ENCODE assay signal across 9 cellular contexts in genomic region chr11:78419327-78419726, GRCh38. TPM values are rescaled to one million over a fixed set of nuclear protein-coding genes. Genes with fewer than 3 reads are reported as not detected.
DNase-seq lines count a peak whose midpoint lies in the region; TF ChIP-seq lines count a peak whose summit lies in the region.
"Had no signal": no experiment of that assay in that cellular context is flagged by ENCODE, and none has a peak within 500 bp of the region (broad histone marks: within the 10 kb centered on the region; RNA-seq: fewer than 3 reads in every experiment).

No MANE protein-coding gene starts in this region.

- peak overlapping the region; percentile 86 for H3K9ac ChIP-seq in adipocyte (ENCODE audit: low read length)
- no peak overlapping the region for H3K9ac ChIP-seq in iPS-18a (ENCODE audit: low read length)

- peak overlapping the region; percentile 84 for H3K4me3 ChIP-seq in adipocyte (ENCODE audit: low read length)
- H3K4me3 ChIP-seq in iPS-18a (ENCODE audit: low read length) = peak overlapping the region; percentile 69
- H3K4me3 ChIP-seq in stomach = no peak overlapping the region

- H3K27me3 ChIP-seq in adipocyte (replicated peaks; ENCODE audit: control insufficient read depth, insufficient read depth, low read length) = no peaks in the 10 kb centered on the region
- H3K27me3 ChIP-seq in iPS-18a (ENCODE audit: control insufficient read depth, insufficient read depth, low read length) = peaks cover 32% of the 10 kb centered on the region
- H3K27me3 ChIP-seq in stomach = no peaks in the 10 kb centered on the region
- H3K27me3 ChIP-seq: SJCRH30 had no signal

- H3K36me3 ChIP-seq in adipocyte (ENCODE audit: control insufficient read depth, insufficient read depth, low read length, severe bottlenecking) (no peaks in the 10 kb centered on the region), iPS-18a (ENCODE audit: control insufficient read depth, low read depth, low read length) (no peaks in the 10 kb centered on the region), stomach (no peaks in the 10 kb centered on the region)
- H3K36me3 ChIP-seq: SJCRH30 had no signal

- TF ChIP-seq POLR2A in stomach (IDR thresholded peaks at IDR 0.05) = no peak

- peaks cover 37% of the 10 kb centered on the region for H3K4me1 ChIP-seq in adipocyte (ENCODE audit: control insufficient read depth, insufficient read depth, low read length)
- H3K4me1 ChIP-seq in iPS-18a (ENCODE audit: control insufficient read depth, low read depth, low read length) = peaks cover 12% of the 10 kb centered on the region
- peaks cover 23 to 53% (median 39%) of the 10 kb centered on the region in 4 donors for H3K4me1 ChIP-seq in stomach

- in situ Hi-C loops in KBM-7 (cut with MboI; ENCODE audit: low pct_unique_long_range_greater_than_20kb, low sequenced_read_pairs) = no loop called here

- 16 to 31% (median 22%) methylated on average over 5 of the region's 5 CpGs for WGBS in stomach, 5 donors

- H3K27ac ChIP-seq in iPS-18a (ENCODE audit: low read length) = no peak overlapping the region
- peak overlapping the region; percentile 49 to 99 (median 98) for H3K27ac ChIP-seq in stomach
- H3K27ac ChIP-seq: SJCRH30 had no signal

- no peak for TF ChIP-seq EP300 in stomach (IDR thresholded peaks at IDR 0.05)

- DNase-seq in DMS53 (lab: John Stamatoyannopoulos, UW) (peak; percentile 49), DMS53 treated with DMSO at 0.1 percent for 48 hours (lab: John Stamatoyannopoulos, UW; ENCODE audit: unreplicated experiment) (no peak), adipocyte (ENCODE audit: low read depth) (peak; percentile 95), stomach (peak; percentile 42), LoVo (ENCODE audit: low spot score) (no peak), KBM-7 (no peak), NCI-H1105 treated with DMSO at 0.1 percent for 48 hours (lab: John Stamatoyannopoulos, UW) (no peak)

- H3K9me3 ChIP-seq in adipocyte (ENCODE audit: control insufficient read depth, low read length) (no peaks in the 10 kb centered on the region), iPS-18a (ENCODE audit: control insufficient read depth, low read depth, low read length) (no peaks in the 10 kb centered on the region), stomach (no peaks in the 10 kb centered on the region)
- H3K9me3 ChIP-seq: SJCRH30 had no signal

- TF ChIP-seq CTCF in stomach (IDR thresholded peaks at IDR 0.05) = no peak

- intact Hi-C loops in stomach (cut with DNase I; ENCODE audit: low total_unique reads) = no loop called here

RNA-seq across cellular contexts. Expression of gene GAB2, which starts 1.7 kb away (rescaled TPM):
- 10 to 100 TPM in 2 of 5 donors, 1 to 10 TPM in 3; 2.2 to 19.3 (median 7.6) TPM for total RNA-seq in stomach
- 10 to 100 TPM in 1 of 3 donors, 1 to 10 TPM in 2; 3.0 to 13.1 (median 9.6) TPM for polyA plus RNA-seq in stomach

Comparison
In these comparisons a context has a peak if more than half of its experiments do, and no peak if none do; other contexts are left out.
1. DNase-seq: peak in DMS53 (single experiment), adipocyte (single experiment) and stomach (single experiment); none in DMS53 treated with DMSO at 0.1 percent for 48 hours (single experiment), LoVo (single experiment), KBM-7 (single experiment) and NCI-H1105 treated with DMSO at 0.1 percent for 48 hours (single experiment).
2. H3K4me3 ChIP-seq: peak in adipocyte (single experiment) and iPS-18a (single experiment); none in stomach (0 of 4).